ENCODE assay signal across 21 cellular contexts in genomic region chr13:31248361-31248760, GRCh38.
"Had no signal": no experiment of that assay in that cellular context is flagged by ENCODE, and none has a peak within 500 bp of the region (broad histone marks: within the 10 kb centered on the region; RNA-seq: fewer than 3 reads in every experiment).

No MANE protein-coding gene starts in this region.

- ATAC-seq: Panc1, PC-3 had no signal

- H3K27ac ChIP-seq: RWPE1 had no signal

- DNase-seq: IMR-90, Karpas-422, KG1, MG63, NCI-H1092, NCI-H1105 treated with DMSO at 0.1 percent for 48 hours, NCI-H1436, NCI-H187, NCI-H2029, NCI-H2081 treated with DMSO at 0.1 percent for 48 hours, NCI-H2171, NCI-H226, NCI-H446, NCI-H510A, NCI-H524 treated with DMSO at 0.1 percent for 48 hours, NCI-H69, NCI-H774, PC-3, SHP77 had no signal

- H3K4me3 ChIP-seq: MG63 had no signal

- H3K9me3 ChIP-seq: MG63 had no signal

- H3K36me3 ChIP-seq: MG63 had no signal
